1 cellular context compared by ENCODE assay signal in the genomic region with DNA sequence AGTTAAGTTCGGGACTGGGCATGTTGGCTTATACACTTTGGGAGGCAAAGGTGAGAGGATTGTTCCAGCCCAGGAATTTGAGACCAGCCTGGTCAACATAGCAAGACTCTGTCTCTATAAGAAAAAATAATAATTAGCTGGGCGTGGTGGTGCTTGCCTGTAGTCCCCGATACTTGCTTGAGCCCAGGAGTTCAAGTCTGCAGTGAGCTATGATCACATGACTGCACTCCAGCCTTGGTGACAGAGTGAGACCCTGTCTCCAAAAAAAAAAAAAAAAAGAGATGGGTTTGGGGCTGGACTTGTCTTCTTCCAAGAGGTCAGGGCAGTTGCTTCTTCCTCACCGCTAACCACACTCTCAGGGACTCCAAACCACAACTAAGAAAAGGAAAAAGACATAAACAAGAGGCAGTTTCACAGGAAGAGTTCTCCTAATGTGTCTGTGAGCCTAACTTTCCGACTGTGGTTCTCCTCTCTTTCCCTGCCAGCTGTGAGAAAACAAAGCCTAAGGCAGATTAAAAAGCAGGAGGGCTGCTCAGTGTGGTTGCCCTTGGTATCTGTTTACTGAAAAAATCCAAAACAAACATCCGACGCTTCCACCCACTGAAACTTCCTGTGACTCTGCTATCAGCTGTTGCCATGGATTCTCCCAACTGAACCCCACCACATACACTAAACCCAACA.
TF ChIP-seq lines count a peak whose summit lies in the region.

No MANE protein-coding gene starts in this region.

TF ChIP-seq in GM23338, 12 proteins besides CTCF, POLR2A, EP300 and RAD21:
- no peak for TF ChIP-seq EZH2phosphoT487 (IDR thresholded peaks at IDR 0.05; ENCODE audit: unreplicated experiment)
- no peak for TF ChIP-seq NANOG (IDR thresholded peaks at IDR 0.05; ENCODE audit: borderline replicate concordance)
- no peak for TF ChIP-seq POLR2AphosphoS5 (IDR thresholded peaks at IDR 0.05; ENCODE audit: low read depth)
- TF ChIP-seq, protein P1, sequence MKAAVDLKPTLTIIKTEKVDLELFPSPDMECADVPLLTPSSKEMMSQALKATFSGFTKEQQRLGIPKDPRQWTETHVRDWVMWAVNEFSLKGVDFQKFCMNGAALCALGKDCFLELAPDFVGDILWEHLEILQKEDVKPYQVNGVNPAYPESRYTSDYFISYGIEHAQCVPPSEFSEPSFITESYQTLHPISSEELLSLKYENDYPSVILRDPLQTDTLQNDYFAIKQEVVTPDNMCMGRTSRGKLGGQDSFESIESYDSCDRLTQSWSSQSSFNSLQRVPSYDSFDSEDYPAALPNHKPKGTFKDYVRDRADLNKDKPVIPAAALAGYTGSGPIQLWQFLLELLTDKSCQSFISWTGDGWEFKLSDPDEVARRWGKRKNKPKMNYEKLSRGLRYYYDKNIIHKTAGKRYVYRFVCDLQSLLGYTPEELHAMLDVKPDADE (IDR thresholded peaks at IDR 0.05) = no peak
- no peak for TF ChIP-seq CREB1 (CRISPR knock-in tag; IDR thresholded peaks at IDR 0.05; ENCODE audit: low read depth)
- TF ChIP-seq, protein P2, sequence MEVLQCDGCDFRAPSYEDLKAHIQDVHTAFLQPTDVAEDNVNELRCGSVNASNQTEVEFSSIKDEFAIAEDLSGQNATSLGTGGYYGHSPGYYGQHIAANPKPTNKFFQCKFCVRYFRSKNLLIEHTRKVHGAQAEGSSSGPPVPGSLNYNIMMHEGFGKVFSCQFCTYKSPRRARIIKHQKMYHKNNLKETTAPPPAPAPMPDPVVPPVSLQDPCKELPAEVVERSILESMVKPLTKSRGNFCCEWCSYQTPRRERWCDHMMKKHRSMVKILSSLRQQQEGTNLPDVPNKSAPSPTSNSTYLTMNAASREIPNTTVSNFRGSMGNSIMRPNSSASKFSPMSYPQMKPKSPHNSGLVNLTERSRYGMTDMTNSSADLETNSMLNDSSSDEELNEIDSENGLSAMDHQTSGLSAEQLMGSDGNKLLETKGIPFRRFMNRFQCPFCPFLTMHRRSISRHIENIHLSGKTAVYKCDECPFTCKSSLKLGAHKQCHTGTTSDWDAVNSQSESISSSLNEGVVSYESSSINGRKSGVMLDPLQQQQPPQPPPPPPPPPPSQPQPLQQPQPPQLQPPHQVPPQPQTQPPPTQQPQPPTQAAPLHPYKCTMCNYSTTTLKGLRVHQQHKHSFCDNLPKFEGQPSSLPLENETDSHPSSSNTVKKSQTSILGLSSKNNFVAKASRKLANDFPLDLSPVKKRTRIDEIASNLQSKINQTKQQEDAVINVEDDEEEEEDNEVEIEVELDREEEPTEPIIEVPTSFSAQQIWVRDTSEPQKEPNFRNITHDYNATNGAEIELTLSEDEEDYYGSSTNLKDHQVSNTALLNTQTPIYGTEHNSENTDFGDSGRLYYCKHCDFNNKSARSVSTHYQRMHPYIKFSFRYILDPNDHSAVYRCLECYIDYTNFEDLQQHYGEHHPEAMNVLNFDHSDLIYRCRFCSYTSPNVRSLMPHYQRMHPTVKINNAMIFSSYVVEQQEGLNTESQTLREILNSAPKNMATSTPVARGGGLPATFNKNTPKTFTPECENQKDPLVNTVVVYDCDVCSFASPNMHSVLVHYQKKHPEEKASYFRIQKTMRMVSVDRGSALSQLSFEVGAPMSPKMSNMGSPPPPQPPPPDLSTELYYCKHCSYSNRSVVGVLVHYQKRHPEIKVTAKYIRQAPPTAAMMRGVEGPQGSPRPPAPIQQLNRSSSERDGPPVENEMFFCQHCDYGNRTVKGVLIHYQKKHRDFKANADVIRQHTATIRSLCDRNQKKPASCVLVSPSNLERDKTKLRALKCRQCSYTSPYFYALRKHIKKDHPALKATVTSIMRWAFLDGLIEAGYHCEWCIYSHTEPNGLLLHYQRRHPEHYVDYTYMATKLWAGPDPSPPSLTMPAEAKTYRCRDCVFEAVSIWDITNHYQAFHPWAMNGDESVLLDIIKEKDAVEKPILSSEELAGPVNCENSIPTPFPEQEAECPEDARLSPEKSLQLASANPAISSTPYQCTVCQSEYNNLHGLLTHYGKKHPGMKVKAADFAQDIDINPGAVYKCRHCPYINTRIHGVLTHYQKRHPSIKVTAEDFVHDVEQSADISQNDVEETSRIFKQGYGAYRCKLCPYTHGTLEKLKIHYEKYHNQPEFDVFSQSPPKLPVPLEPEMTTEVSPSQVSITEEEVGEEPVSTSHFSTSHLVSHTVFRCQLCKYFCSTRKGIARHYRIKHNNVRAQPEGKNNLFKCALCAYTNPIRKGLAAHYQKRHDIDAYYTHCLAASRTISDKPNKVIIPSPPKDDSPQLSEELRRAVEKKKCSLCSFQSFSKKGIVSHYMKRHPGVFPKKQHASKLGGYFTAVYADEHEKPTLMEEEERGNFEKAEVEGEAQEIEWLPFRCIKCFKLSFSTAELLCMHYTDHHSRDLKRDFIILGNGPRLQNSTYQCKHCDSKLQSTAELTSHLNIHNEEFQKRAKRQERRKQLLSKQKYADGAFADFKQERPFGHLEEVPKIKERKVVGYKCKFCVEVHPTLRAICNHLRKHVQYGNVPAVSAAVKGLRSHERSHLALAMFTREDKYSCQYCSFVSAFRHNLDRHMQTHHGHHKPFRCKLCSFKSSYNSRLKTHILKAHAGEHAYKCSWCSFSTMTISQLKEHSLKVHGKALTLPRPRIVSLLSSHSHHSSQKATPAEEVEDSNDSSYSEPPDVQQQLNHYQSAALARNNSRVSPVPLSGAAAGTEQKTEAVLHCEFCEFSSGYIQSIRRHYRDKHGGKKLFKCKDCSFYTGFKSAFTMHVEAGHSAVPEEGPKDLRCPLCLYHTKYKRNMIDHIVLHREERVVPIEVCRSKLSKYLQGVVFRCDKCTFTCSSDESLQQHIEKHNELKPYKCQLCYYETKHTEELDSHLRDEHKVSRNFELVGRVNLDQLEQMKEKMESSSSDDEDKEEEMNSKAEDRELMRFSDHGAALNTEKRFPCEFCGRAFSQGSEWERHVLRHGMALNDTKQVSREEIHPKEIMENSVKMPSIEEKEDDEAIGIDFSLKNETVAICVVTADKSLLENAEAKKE (CRISPR knock-in tag; IDR thresholded peaks at IDR 0.05) = no peak
- TF ChIP-seq JUNB (IDR thresholded peaks at IDR 0.05; ENCODE audit: unreplicated experiment) = no peak
- TF ChIP-seq REST (IDR thresholded peaks at IDR 0.05; ENCODE audit: unreplicated experiment) = no peak
- TF ChIP-seq EZH2 (IDR thresholded peaks at IDR 0.05; ENCODE audit: low read depth, unreplicated experiment) = no peak
